Comparison of ENCODE assay signal across 2 cellular contexts in genomic region chr7:51882412-51882811, GRCh38.
TF ChIP-seq lines count a peak whose summit lies in the region.

No MANE protein-coding gene starts in this region.

TF ChIP-seq in GM23338, 12 proteins besides CTCF, POLR2A, EP300 and RAD21 (continued from another document):
- no peak for TF ChIP-seq REST (IDR thresholded peaks at IDR 0.05; ENCODE audit: unreplicated experiment)

TF ChIP-seq in H1, 55 proteins besides CTCF, POLR2A, EP300 and RAD21 (continued from another document):
- TF ChIP-seq CHD7 (IDR thresholded peaks at IDR 0.05; ENCODE audit: insufficient replicate concordance, low read length), result no peak
- TF ChIP-seq KDM4A (IDR thresholded peaks at IDR 0.05; ENCODE audit: low read depth, low read length, severe bottlenecking), result no peak
- TF ChIP-seq CTBP2 (IDR thresholded peaks at IDR 0.05; ENCODE audit: borderline replicate concordance, insufficient read depth, insufficient read length, low read length), result no peak
- TF ChIP-seq TCF12 (IDR thresholded peaks at IDR 0.05; ENCODE audit: low read depth, low read length), result no peak
- TF ChIP-seq SIX5 (IDR thresholded peaks at IDR 0.05; ENCODE audit: low read depth, low read length), result no peak
- no peak for TF ChIP-seq YY1 (IDR thresholded peaks at IDR 0.05; ENCODE audit: low read depth, low read length)
- TF ChIP-seq EGR1 (IDR thresholded peaks at IDR 0.05; ENCODE audit: borderline replicate concordance, low read depth, low read length), result no peak
- TF ChIP-seq ATF2 (IDR thresholded peaks at IDR 0.05; ENCODE audit: low read length), result no peak
- TF ChIP-seq BCL11A (IDR thresholded peaks at IDR 0.05; ENCODE audit: low read depth in 2 of 2, low read length in 2 of 2), result no peak
- no peak for TF ChIP-seq ASH2L (IDR thresholded peaks at IDR 0.05; ENCODE audit: low read length)
- TF ChIP-seq NRF1 (IDR thresholded peaks at IDR 0.05; ENCODE audit: low read depth, low read length), result no peak
- no peak for TF ChIP-seq BACH1 (IDR thresholded peaks at IDR 0.05; ENCODE audit: low read length)
- TF ChIP-seq CHD1 (IDR thresholded peaks at IDR 0.05; ENCODE audit: low read depth, low read length), result no peak
- no peak for TF ChIP-seq RBBP5 (IDR thresholded peaks at IDR 0.05; ENCODE audit: borderline replicate concordance, low read depth, low read length)
- TF ChIP-seq TEAD4 (IDR thresholded peaks at IDR 0.05; ENCODE audit: low read depth, low read length), result no peak
